11 cellular contexts compared by ENCODE assay signal in the genomic region with DNA sequence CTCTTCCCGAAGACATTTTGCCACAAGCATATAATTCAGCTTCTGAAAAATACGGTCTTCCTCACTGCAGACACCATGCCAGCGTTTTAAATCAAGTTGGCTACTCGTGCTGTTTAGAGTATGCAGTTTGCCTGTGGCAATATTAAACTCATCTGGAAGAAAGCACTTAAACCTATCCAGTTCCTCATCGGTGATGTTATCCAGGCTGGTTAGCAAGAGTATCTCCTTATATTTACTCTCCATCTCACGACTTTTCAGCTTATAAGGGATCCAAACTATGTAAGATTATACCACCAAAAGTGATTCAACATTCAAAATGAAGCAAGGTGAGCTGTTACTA. TPM values are rescaled to one million over a fixed set of nuclear protein-coding genes. Genes with fewer than 3 reads are reported as not detected.
A peak's percentile ranks its signal among the peaks of the same experiment; 100 is the strongest.
DNase-seq lines count a peak whose midpoint lies in the region; ATAC-seq, FAIRE-seq and TF ChIP-seq lines count a peak whose summit lies in the region.
"Had no signal": no experiment of that assay in that cellular context is flagged by ENCODE, and none has a peak within 500 bp of the region (broad histone marks: within the 10 kb centered on the region; RNA-seq: fewer than 3 reads in every experiment).

No MANE protein-coding gene starts in this region.

- H3K27ac ChIP-seq in ascending aorta (peak overlapping the region; percentile 72 to 83), heart right ventricle (peak overlapping the region; percentile 52 to 95 (median 86)), pancreas (peak overlapping the region in 3 of 4 donors; percentile 1 to 59 (median 51))
- H3K27ac ChIP-seq: VCaP had no signal

- TF ChIP-seq CTCF in BJ (IDR thresholded peaks at IDR 0.05; ENCODE audit: insufficient read depth, low read depth, low read length) (no peak), ascending aorta (IDR thresholded peaks at IDR 0.05) (no peak), heart right ventricle (IDR thresholded peaks at IDR 0.05) (no peak), pancreas (IDR thresholded peaks at IDR 0.05) (no peak)

- H3K4me3 ChIP-seq in BJ (ENCODE audit: low read depth, low read length) (peak overlapping the region; percentile 50), ascending aorta (peak overlapping the region; percentile 44 to 64), heart right ventricle (peak overlapping the region in 9 of 10 donors; percentile 16 to 65 (median 53)), pancreas (peak overlapping the region in 1 of 4 donors; percentile 4)

- CTCF ChIA-PET in BJ (lab: Yijun Ruan, JAX), result interaction anchor here (1.4 to 1.5 kb wide), 4 partner anchors 9 to 797 kb away, joined by 3 to 8 read pairs (median 5); a partner anchor contains a TSS

- 0 out of 2 replicates have a peak, but pooled peaks cover under 1% of the 10 kb centered on the region for H3K27me3 ChIP-seq in BJ (ENCODE audit: control insufficient read depth, insufficient read depth, low read length)
- no peaks in the 10 kb centered on the region for H3K27me3 ChIP-seq in ascending aorta
- H3K27me3 ChIP-seq in heart right ventricle, result no peaks in the 10 kb centered on the region
- H3K27me3 ChIP-seq in pancreas, result peaks cover 0 to 7% (median 0%) of the 10 kb centered on the region in 4 donors

- H3K4me3 Mint-ChIP-seq in stimulated activated effector memory CD8-positive, alpha-beta T cell treated with anti-CD3 and anti-CD28 coated beads, Interleukin-12 subunit alpha, Interleukin-12 subunit beta, amount 100 ng/mL, for 72 hours, result no peak overlapping the region

- H3K9me3 ChIP-seq in ascending aorta, result no peaks in the 10 kb centered on the region
- H3K9me3 ChIP-seq in heart right ventricle, result peaks cover 0 to 4% (median 0%) of the 10 kb centered on the region in 11 donors
- no peaks in the 10 kb centered on the region for H3K9me3 ChIP-seq in pancreas
- H3K9me3 ChIP-seq: Caco-2 had no signal

- H3K36me3 ChIP-seq in BJ (ENCODE audit: control insufficient read depth, insufficient read depth, low read length) (no peaks in the 10 kb centered on the region), ascending aorta (no peaks in the 10 kb centered on the region), heart right ventricle (no peaks in the 10 kb centered on the region), pancreas (no peaks in the 10 kb centered on the region)

- ATAC-seq in heart right ventricle (peak in 5 of 8 donors; percentile 23 to 41 (median 26)), pancreas (peak in 3 of 4 donors; percentile 6 to 19 (median 16))
- no peak for ATAC-seq in stimulated activated effector memory CD8-positive, alpha-beta T cell treated with anti-CD3 and anti-CD28 coated beads, Interleukin-12 subunit alpha, Interleukin-12 subunit beta, amount 100 ng/mL, for 72 hours

- H3K36me3 Mint-ChIP-seq in stimulated activated effector memory CD8-positive, alpha-beta T cell treated with anti-CD3 and anti-CD28 coated beads, Interleukin-12 subunit alpha, Interleukin-12 subunit beta, amount 100 ng/mL, for 72 hours, result no peaks in the 10 kb centered on the region

- H3K9me3 Mint-ChIP-seq in stimulated activated effector memory CD8-positive, alpha-beta T cell treated with anti-CD3 and anti-CD28 coated beads, Interleukin-12 subunit alpha, Interleukin-12 subunit beta, amount 100 ng/mL, for 72 hours, result no peaks in the 10 kb centered on the region

- POLR2A ChIA-PET in BJ (lab: Charles Lee), result interaction anchor here (0.6 to 1.1 kb wide), 2 partner anchors 10 to 1314 kb away, joined by 4 to 5 read pairs; a partner anchor contains a TSS

- DNase-seq in BJ (ENCODE audit: low read depth) (no peak), ascending aorta (ENCODE audit: low spot score in 2 of 2) (no peak), heart right ventricle (no peak), pancreas (no peak)
- no peak for DNase-seq in stimulated activated CD4-positive, alpha-beta T cell treated with anti-CD3 and anti-CD28 coated beads, Interleukin-4, amount 100 ng/mL, for 24 hours
- DNase-seq in activated CD8-positive, alpha-beta memory T cell treated with anti-CD3 and anti-CD28 coated beads, Interleukin-2, amount 50 U/mL, for 4 hours, result no peak
- no peak for DNase-seq in stimulated activated effector memory CD8-positive, alpha-beta T cell treated with anti-CD3 and anti-CD28 coated beads, Interleukin-12 subunit alpha, Interleukin-12 subunit beta, amount 100 ng/mL, for 72 hours (ENCODE audit: low spot score in 2 of 2)
- no peak for DNase-seq in activated CD8-positive, alpha-beta memory T cell treated with anti-CD3 and anti-CD28 coated beads for 24 hours
- DNase-seq: Caco-2, cerebellar nuclear complex had no signal

- intact Hi-C loops in ascending aorta (cut with DNase I) (loop anchor here (1.0 to 5.0 kb wide), 2 partner anchors 9 to 1033 kb away; a partner anchor contains a TSS), heart right ventricle (cut with DNase I) (loop anchor here in 1 of 10 donors (10.0 kb wide), 1 partner anchor 1035 kb away; no protein-coding TSS in a partner anchor), pancreas (cut with DNase I) (no loop called here)

- no peaks in the 10 kb centered on the region for H3K4me1 ChIP-seq in ascending aorta
- peaks cover under 1 to 47% (median 19%) of the 10 kb centered on the region in 9 donors for H3K4me1 ChIP-seq in heart right ventricle
- peaks cover 0 to 5% (median 0%) of the 10 kb centered on the region in 3 donors for H3K4me1 ChIP-seq in pancreas
- H3K4me1 ChIP-seq: Caco-2 had no signal

- no peak overlapping the region for H3K27ac Mint-ChIP-seq in stimulated activated effector memory CD8-positive, alpha-beta T cell treated with anti-CD3 and anti-CD28 coated beads, Interleukin-12 subunit alpha, Interleukin-12 subunit beta, amount 100 ng/mL, for 72 hours

- H3K4me1 Mint-ChIP-seq in stimulated activated effector memory CD8-positive, alpha-beta T cell treated with anti-CD3 and anti-CD28 coated beads, Interleukin-12 subunit alpha, Interleukin-12 subunit beta, amount 100 ng/mL, for 72 hours, result peaks cover 43% of the 10 kb centered on the region

- 14% methylated on average over 6 of the region's 6 CpGs for WGBS in heart right ventricle, 2 donors
- 7% methylated on average over 6 of the region's 6 CpGs for WGBS in pancreas, 2 donors

- FAIRE-seq in pancreas (lab: Jason Lieb, UNC), result no peak

RNA-seq across cellular contexts. Expression of a gene that starts 9.7 kb away (rescaled TPM):
- polyA plus RNA-seq in BJ (2011; rRNA removed) (81.8 and 129 TPM in 2 replicates), heart right ventricle (10 to 100 TPM; 33.8 to 54.4 TPM), pancreas (10 to 100 TPM; 13.8 to 17.4 TPM)
- polyA minus RNA-seq in BJ (2011; rRNA and poly(A)+ RNA removed), result 44.4 and 48.9 TPM in 2 replicates
- total RNA-seq in ascending aorta (61.2 TPM), heart right ventricle (10 to 100 TPM; 16.1 to 73.8 (median 21.4) TPM), pancreas (10 to 100 TPM in 3 of 6 donors, 1 to 10 TPM in 3; 3.1 to 29.0 (median 8.3) TPM)
- total RNA-seq: Caco-2 had no signal
